In the genomic region with DNA sequence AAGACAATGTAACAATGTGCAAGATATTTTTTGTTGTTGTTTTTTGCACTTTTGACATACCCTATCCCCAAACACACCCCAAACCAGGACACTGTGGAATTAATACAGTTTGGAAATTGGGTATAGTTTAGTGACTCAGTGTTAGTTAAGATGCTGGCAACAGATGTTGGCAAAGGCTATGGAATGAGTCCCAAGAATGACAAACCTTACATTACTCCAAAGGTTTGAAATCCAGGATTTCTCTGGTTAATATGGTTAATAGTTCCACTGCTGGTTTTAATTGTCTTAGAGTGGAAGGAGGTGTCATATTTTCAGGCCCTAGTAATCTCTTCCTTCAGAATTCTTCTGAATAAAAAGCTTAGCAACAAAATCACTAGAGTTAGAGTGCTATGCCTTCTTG, we compare ENCODE assay signal across 10 cellular contexts. TPM values are rescaled to one million over a fixed set of nuclear protein-coding genes. Genes with fewer than 3 reads are reported as not detected.
DNase-seq lines count a peak whose midpoint lies in the region; ATAC-seq and TF ChIP-seq lines count a peak whose summit lies in the region.
"Had no signal": no experiment of that assay in that cellular context is flagged by ENCODE, and none has a peak within 500 bp of the region (broad histone marks: within the 10 kb centered on the region; RNA-seq: fewer than 3 reads in every experiment).

No MANE protein-coding gene starts in this region.

- H3K27me3 ChIP-seq in ascending aorta: no peaks in the 10 kb centered on the region
- no peaks in the 10 kb centered on the region for H3K27me3 ChIP-seq in lower lobe of right lung (ENCODE audit: low read depth)

- H3K36me3 ChIP-seq in ascending aorta (peaks cover 3 to 5% of the 10 kb centered on the region in 2 donors), lower lobe of right lung (peaks cover 3% of the 10 kb centered on the region)

- H3K27ac ChIP-seq in 22Rv1: peak overlapping the region; percentile 99
- H3K27ac ChIP-seq in ascending aorta: peak overlapping the region; percentile 98 to 99
- H3K27ac ChIP-seq in lower lobe of right lung: peak overlapping the region; percentile 73
- H3K27ac ChIP-seq: parathyroid adenoma had no signal

- DNase-seq in HCEC 1CT (peak; percentile 57), ascending aorta (ENCODE audit: low spot score in 2 of 2) (no peak), lower lobe of right lung (no peak), foreskin melanocyte (no peak), OCI-M1 (lab: John Stamatoyannopoulos, UW) (no peak)
- DNase-seq: DMS153 had no signal

- H3K4me3 ChIP-seq in ascending aorta (peak overlapping the region in 1 of 2 donors; percentile 26), lower lobe of right lung (peak overlapping the region; percentile 32)

- H3K9me3 ChIP-seq in ascending aorta (no peaks in the 10 kb centered on the region), lower lobe of right lung (no peaks in the 10 kb centered on the region)

- no peak for TF ChIP-seq CTCF in 22Rv1 (IDR thresholded peaks at IDR 0.05)
- no peak for TF ChIP-seq CTCF in ascending aorta (IDR thresholded peaks at IDR 0.05)
- TF ChIP-seq CTCF in lower lobe of right lung (IDR thresholded peaks at IDR 0.05): no peak

- ATAC-seq in lower lobe of right lung (no peak), GM21717 (IDR thresholded peaks at IDR 0.05; ENCODE audit: unreplicated experiment) (no peak), HG02885 (IDR thresholded peaks at IDR 0.05; ENCODE audit: poor library complexity, unreplicated experiment) (no peak)

- intact Hi-C loops in ascending aorta (cut with DNase I) (loop anchor here (5.0 to 10.0 kb wide), 7 partner anchors 567 to 1500 kb away; partner anchors contain the start of genes CTNND1, FAM111A, OSBP and SELENOH), lower lobe of right lung (cut with DNase I) (no loop called here)

- H3K4me1 ChIP-seq in ascending aorta: peaks cover 7 to 44% of the 10 kb centered on the region in 2 donors
- peaks cover 51% of the 10 kb centered on the region for H3K4me1 ChIP-seq in lower lobe of right lung
- H3K4me1 ChIP-seq: parathyroid adenoma had no signal

RNA-seq across cellular contexts. Expression of gene LPXN, which starts 0.8 kb away (rescaled TPM):
- total RNA-seq in ascending aorta: 2.1 TPM
- 71.6 TPM for total RNA-seq in lower lobe of right lung

RNA-seq across cellular contexts. Expression of gene ZFP91, which starts 4.0 kb away (rescaled TPM):
- total RNA-seq in ascending aorta (32.5 TPM), lower lobe of right lung (44.5 TPM)

RNA-seq across cellular contexts. Expression of gene CNTF, which starts 47.6 kb away (rescaled TPM):
- total RNA-seq in ascending aorta (1.9 TPM), lower lobe of right lung (1.9 TPM)

Comparison
In these comparisons a context has a peak if more than half of its experiments do, and no peak if none do; other contexts are left out.
1. RNA of gene LPXN, which starts 0.8 kb away (total RNA-seq): 71.6 TPM in lower lobe of right lung (single experiment); 2.1 TPM in ascending aorta (single experiment); every median in the first group is over 10 times any median in the second.
2. Peak in every context shown above with its lines, with median percentiles within 50 percentile points of each other: H3K27ac ChIP-seq.